Comparison of ENCODE assay signal across 8 cellular contexts in the genomic region with DNA sequence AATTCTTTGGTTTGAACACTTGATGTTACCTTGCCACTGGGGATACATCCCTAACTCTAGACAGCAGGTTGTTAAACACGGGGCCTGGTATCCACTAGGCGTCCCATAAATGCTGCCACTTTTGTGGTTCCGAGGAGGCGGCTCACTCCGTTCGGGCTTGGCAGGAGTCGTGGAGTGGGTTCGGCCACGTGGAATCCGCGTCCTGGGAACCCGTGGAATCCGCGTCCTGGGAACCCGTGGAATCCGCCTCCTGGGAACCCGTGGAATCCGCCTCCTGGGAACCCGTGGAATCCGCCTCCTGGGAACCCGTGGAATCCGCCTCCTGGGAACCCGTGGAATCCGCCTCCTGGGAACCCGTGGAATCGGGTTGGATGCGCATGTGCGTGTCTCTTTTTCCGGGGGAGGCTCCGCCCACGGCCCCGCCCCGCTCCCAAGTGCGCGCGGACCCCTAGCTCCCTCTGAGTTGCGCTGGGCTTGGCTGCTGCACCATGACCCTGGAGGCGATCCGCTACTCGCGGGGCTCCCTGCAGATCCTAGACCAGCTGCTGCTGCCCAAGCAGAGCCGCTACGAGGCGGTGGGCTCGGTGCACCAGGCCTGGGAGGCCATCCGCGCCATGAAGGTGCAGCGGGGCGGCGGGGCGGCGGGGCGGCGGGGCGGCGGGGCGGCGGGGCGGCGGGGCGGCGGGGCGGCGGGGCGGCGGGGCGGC. TPM values are rescaled to one million over a fixed set of nuclear protein-coding genes. Genes with fewer than 3 reads are reported as not detected.
DNase-seq lines count a peak whose midpoint lies in the region; TF ChIP-seq lines count a peak whose summit lies in the region.

A gene (plus strand): TSS at position 422 of the 707 bp plus-strand sequence. CDS start 67 bp downstream, at position 489.

- no peaks in the 10 kb centered on the region for H3K9me3 ChIP-seq in thyroid gland

- peak within 1 kb of the TSS; percentile 80 for H3K27ac Mint-ChIP-seq in activated naive CD4-positive, alpha-beta T cell treated with anti-CD3 and anti-CD28 coated beads, Interleukin-2, amount 50 U/mL, for 24 hours

- H3K27me3 Mint-ChIP-seq in activated naive CD4-positive, alpha-beta T cell treated with anti-CD3 and anti-CD28 coated beads, Interleukin-2, amount 50 U/mL, for 24 hours: no peaks in the 10 kb centered on the region

- peak in 1 of 6 experiments; percentile 6 for TF ChIP-seq CTCF in thyroid gland (IDR thresholded peaks at IDR 0.05)

- peak; percentile 56 to 85 (median 74) for DNase-seq in NCI-H1417 (lab: John Stamatoyannopoulos, UW)
- DNase-seq in NCI-H1417 treated with DMSO at 0.1 percent for 48 hours (lab: John Stamatoyannopoulos, UW): no peak
- peak; percentile 57 to 65 for DNase-seq in Kasumi-1 (lab: John Stamatoyannopoulos, UW)
- peak; percentile 71 for DNase-seq in SK-N-DZ (ENCODE audit: low spot score)
- DNase-seq in glomerular endothelial cell (ENCODE audit: extremely low read depth, low read depth, low spot score): no peak
- DNase-seq in occipital lobe (lab: John Stamatoyannopoulos, UW): peak; percentile 69
- peak; percentile 79 to 84 for DNase-seq in thyroid gland

- H3K27ac ChIP-seq in thyroid gland: peak within 1 kb of the TSS; percentile 4 to 67 (median 63)

- H3K27me3 ChIP-seq in thyroid gland: no peaks in the 10 kb centered on the region

- intact Hi-C loops in thyroid gland (cut with DNase I): no loop called here

- WGBS in thyroid gland, 2 donors: 28 to 49% methylated on average over 7 to 17 of the region's 67 CpGs

- peak in 1 of 2 donors; percentile 74 for TF ChIP-seq POLR2A in thyroid gland (IDR thresholded peaks at IDR 0.05)

- peak within 1 kb of the TSS in 2 of 3 donors; percentile 50 to 56 for H3K4me3 ChIP-seq in thyroid gland (replicated peaks in 1 of 3)

- peaks cover 2% of the 10 kb centered on the region for H3K36me3 Mint-ChIP-seq in activated naive CD4-positive, alpha-beta T cell treated with anti-CD3 and anti-CD28 coated beads, Interleukin-2, amount 50 U/mL, for 24 hours

- peaks cover 10% of the 10 kb centered on the region in 2 donors for H3K4me1 ChIP-seq in thyroid gland

- peaks cover 24% of the 10 kb centered on the region for H3K4me1 Mint-ChIP-seq in activated naive CD4-positive, alpha-beta T cell treated with anti-CD3 and anti-CD28 coated beads, Interleukin-2, amount 50 U/mL, for 24 hours

- H3K4me3 Mint-ChIP-seq in activated naive CD4-positive, alpha-beta T cell treated with anti-CD3 and anti-CD28 coated beads, Interleukin-2, amount 50 U/mL, for 24 hours: peak within 1 kb of the TSS; percentile 90

- peaks cover 29 to 34% of the 10 kb centered on the region in 2 donors for H3K36me3 ChIP-seq in thyroid gland

- no peaks in the 10 kb centered on the region for H3K9me3 Mint-ChIP-seq in activated naive CD4-positive, alpha-beta T cell treated with anti-CD3 and anti-CD28 coated beads, Interleukin-2, amount 50 U/mL, for 24 hours

RNA-seq across cellular contexts. Expression of the gene that starts here (rescaled TPM):
- polyA plus RNA-seq in SK-N-DZ (2014; cell fraction: cytosol; rRNA removed): 38.5 and 40.1 TPM in 2 replicates
- polyA plus RNA-seq in SK-N-DZ (2014; cell fraction: nucleus; rRNA removed): 104 and 138 TPM in 2 replicates
- total RNA-seq in glomerular endothelial cell (34.0 and 74.2 TPM in 2 replicates), occipital lobe (16.4 TPM), thyroid gland (10 to 100 TPM; 53.0 to 90.4 (median 70.6) TPM)

Comparison
In these comparisons a context has a peak if more than half of its experiments do, and no peak if none do; other contexts are left out.
1. DNase-seq: peak in NCI-H1417 (3 of 3), Kasumi-1 (2 of 2), SK-N-DZ (single experiment), occipital lobe (single experiment) and thyroid gland (2 of 2); none in NCI-H1417 treated with DMSO at 0.1 percent for 48 hours (single experiment) and glomerular endothelial cell (single experiment).